1 cellular context compared by ENCODE assay signal in the genomic region with DNA sequence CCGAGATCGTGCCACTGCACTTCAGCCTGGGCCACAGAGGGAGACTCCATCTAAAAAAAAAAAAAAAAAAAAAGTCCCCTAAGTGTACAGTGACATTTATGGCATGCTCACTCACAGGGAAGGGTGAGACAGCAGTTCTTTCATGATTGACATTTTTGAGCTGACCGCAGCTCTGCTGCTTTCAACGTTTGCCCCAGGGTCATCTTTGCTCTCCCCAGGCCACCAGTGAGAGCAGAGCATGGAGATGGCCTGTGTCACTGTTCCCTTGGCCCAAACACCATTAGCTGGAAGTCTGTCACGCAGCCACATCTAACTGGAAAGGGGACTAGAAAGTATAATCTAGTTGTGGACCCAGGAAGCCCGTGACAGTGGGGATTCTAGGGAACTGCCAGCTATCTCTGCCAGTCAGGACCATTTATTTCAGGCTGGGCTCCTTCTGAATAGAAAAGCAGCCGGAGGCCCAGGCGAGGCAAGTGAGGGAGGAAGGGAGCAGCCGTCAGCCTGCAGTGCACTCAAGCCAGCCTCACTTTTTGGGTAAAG.
A peak's percentile ranks its signal among the peaks of the same experiment; 100 is the strongest.
TF ChIP-seq lines count a peak whose summit lies in the region.

No MANE protein-coding gene starts in this region.

TF ChIP-seq in HepG2, 621 proteins besides CTCF, POLR2A, EP300 and RAD21 (continued from another document):
- TF ChIP-seq, protein P1, sequence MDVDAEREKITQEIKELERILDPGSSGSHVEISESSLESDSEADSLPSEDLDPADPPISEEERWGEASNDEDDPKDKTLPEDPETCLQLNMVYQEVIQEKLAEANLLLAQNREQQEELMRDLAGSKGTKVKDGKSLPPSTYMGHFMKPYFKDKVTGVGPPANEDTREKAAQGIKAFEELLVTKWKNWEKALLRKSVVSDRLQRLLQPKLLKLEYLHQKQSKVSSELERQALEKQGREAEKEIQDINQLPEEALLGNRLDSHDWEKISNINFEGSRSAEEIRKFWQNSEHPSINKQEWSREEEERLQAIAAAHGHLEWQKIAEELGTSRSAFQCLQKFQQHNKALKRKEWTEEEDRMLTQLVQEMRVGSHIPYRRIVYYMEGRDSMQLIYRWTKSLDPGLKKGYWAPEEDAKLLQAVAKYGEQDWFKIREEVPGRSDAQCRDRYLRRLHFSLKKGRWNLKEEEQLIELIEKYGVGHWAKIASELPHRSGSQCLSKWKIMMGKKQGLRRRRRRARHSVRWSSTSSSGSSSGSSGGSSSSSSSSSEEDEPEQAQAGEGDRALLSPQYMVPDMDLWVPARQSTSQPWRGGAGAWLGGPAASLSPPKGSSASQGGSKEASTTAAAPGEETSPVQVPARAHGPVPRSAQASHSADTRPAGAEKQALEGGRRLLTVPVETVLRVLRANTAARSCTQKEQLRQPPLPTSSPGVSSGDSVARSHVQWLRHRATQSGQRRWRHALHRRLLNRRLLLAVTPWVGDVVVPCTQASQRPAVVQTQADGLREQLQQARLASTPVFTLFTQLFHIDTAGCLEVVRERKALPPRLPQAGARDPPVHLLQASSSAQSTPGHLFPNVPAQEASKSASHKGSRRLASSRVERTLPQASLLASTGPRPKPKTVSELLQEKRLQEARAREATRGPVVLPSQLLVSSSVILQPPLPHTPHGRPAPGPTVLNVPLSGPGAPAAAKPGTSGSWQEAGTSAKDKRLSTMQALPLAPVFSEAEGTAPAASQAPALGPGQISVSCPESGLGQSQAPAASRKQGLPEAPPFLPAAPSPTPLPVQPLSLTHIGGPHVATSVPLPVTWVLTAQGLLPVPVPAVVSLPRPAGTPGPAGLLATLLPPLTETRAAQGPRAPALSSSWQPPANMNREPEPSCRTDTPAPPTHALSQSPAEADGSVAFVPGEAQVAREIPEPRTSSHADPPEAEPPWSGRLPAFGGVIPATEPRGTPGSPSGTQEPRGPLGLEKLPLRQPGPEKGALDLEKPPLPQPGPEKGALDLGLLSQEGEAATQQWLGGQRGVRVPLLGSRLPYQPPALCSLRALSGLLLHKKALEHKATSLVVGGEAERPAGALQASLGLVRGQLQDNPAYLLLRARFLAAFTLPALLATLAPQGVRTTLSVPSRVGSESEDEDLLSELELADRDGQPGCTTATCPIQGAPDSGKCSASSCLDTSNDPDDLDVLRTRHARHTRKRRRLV (CRISPR knock-in tag; IDR thresholded peaks at IDR 0.05), result 0 out of 2 replicates have a peak, but pooled peaks have one; percentile 29
- TF ChIP-seq HMG20A (CRISPR knock-in tag; IDR thresholded peaks at IDR 0.05; ENCODE audit: borderline replicate concordance), result no peak
- TF ChIP-seq NFE2L2 (IDR thresholded peaks at IDR 0.05; ENCODE audit: low read length), result peak; percentile 44; the same call in 1 of the 2 replicates
